ENCODE assay signal across 11 cellular contexts in genomic region chrX:41350150-41350975, GRCh38. TPM values are rescaled to one million over a fixed set of nuclear protein-coding genes. Genes with fewer than 3 reads are reported as not detected.
DNase-seq lines count a peak whose midpoint lies in the region; FAIRE-seq and TF ChIP-seq lines count a peak whose summit lies in the region.
"Had no signal": no experiment of that assay in that cellular context is flagged by ENCODE, and none has a peak within 500 bp of the region (broad histone marks: within the 10 kb centered on the region; RNA-seq: fewer than 3 reads in every experiment).

No MANE protein-coding gene starts in this region.

- CTCF ChIA-PET in endothelial cell of umbilical vein (lab: Charles Lee), result no interaction called here

- peaks cover 64% of the 10 kb centered on the region for H3K36me3 Mint-ChIP-seq in activated T-cell treated with anti-CD3 and anti-CD28 coated beads, Interleukin-2, amount 50 U/mL, for 24 hours (ENCODE audit: low read depth)
- peaks cover 16% of the 10 kb centered on the region for H3K36me3 Mint-ChIP-seq in progenitor cell of endocrine pancreas (ENCODE audit: insufficient read depth)
- H3K36me3 Mint-ChIP-seq in endothelial cell (ENCODE audit: low read depth, unreplicated experiment), result peaks cover 13% of the 10 kb centered on the region

- H3K9ac ChIP-seq in endothelial cell of umbilical vein (replicated peaks; ENCODE audit: extremely low read depth, insufficient read depth, low read length), result no peak overlapping the region

- no peaks in the 10 kb centered on the region for H3K27me3 Mint-ChIP-seq in activated T-cell treated with anti-CD3 and anti-CD28 coated beads, Interleukin-2, amount 50 U/mL, for 24 hours
- H3K27me3 Mint-ChIP-seq in progenitor cell of endocrine pancreas, result no peaks in the 10 kb centered on the region
- H3K27me3 Mint-ChIP-seq in endothelial cell (ENCODE audit: unreplicated experiment), result peaks cover 3% of the 10 kb centered on the region
- H3K27me3 Mint-ChIP-seq: activated naive CD8-positive, alpha-beta T cell treated with anti-CD3 and anti-CD28 coated beads, Interleukin-2, amount 10 ng/mL, durations not matched to agents 7 days and 5 days; T-cell had no signal

- H3K4me1 Mint-ChIP-seq in activated T-cell treated with anti-CD3 and anti-CD28 coated beads, Interleukin-2, amount 50 U/mL, for 24 hours (ENCODE audit: low read depth), result peaks cover 71% of the 10 kb centered on the region
- H3K4me1 Mint-ChIP-seq in progenitor cell of endocrine pancreas (ENCODE audit: low read depth) (no peaks in the 10 kb centered on the region), endothelial cell (ENCODE audit: unreplicated experiment) (peaks cover 5% of the 10 kb centered on the region)

- intact Hi-C loops in endothelial cell of umbilical vein (cut with micrococcal nuclease), result loop anchor here (2.0 kb wide), 1 partner anchor 92 kb away; no protein-coding TSS in a partner anchor

- peaks cover 3% of the 10 kb centered on the region for H3K79me2 ChIP-seq in endothelial cell of umbilical vein (ENCODE audit: control insufficient read depth, insufficient read depth, low read length)

- DNase-seq in activated T-cell treated with anti-CD3 and anti-CD28 coated beads, Interleukin-2, amount 50 U/mL, for 24 hours, result no peak
- DNase-seq in activated T-cell treated with anti-CD3 and anti-CD28 coated beads, Interleukin-2, amount 50 U/mL, for 1 hour, result no peak
- DNase-seq in NAMALWA (ENCODE audit: low spot score) (peak; percentile 42), endothelial cell of umbilical vein (ENCODE audit: low read depth, low spot score) (peak; percentile 17), progenitor cell of endocrine pancreas (ENCODE audit: low spot score, unreplicated experiment) (no peak), endothelial cell (ENCODE audit: low spot score) (no peak), NCI-H226 (no peak), WERI-Rb-1 (no peak)
- DNase-seq: activated naive CD8-positive, alpha-beta T cell treated with anti-CD3 and anti-CD28 coated beads, Interleukin-2, amount 10 ng/mL, durations not matched to agents 7 days and 5 days; spleen had no signal

- no peaks in the 10 kb centered on the region for H3K9me1 ChIP-seq in endothelial cell of umbilical vein (replicated peaks; ENCODE audit: control insufficient read depth, extremely low read depth, insufficient read depth, low read length)

- H3K27me3 ChIP-seq in endothelial cell of umbilical vein (ENCODE audit: control insufficient read depth in 2 of 2, insufficient read depth in 2 of 2, low read length in 2 of 2), result no peaks in the 10 kb centered on the region
- H3K27me3 ChIP-seq in WERI-Rb-1 (ENCODE audit: insufficient read depth, low read depth, severe bottlenecking), result no peaks in the 10 kb centered on the region
- H3K27me3 ChIP-seq: spleen had no signal

- H3K36me3 ChIP-seq in endothelial cell of umbilical vein (ENCODE audit: control insufficient read depth in 2 of 2, extremely low read depth in 1 of 2, insufficient read depth in 2 of 2, low read length in 2 of 2), result peaks cover 8 to 12% of the 10 kb centered on the region in 2 experiments
- peaks cover 44% of the 10 kb centered on the region for H3K36me3 ChIP-seq in WERI-Rb-1

- POLR2A ChIA-PET in endothelial cell of umbilical vein (lab: Charles Lee), result interaction anchor here (0.7 to 0.9 kb wide), 2 partner anchors 10 to 1648 kb away, joined by 3 to 5 read pairs; no protein-coding TSS in a partner anchor

- no peak overlapping the region for H3K4me2 ChIP-seq in endothelial cell of umbilical vein (ENCODE audit: insufficient read depth, low read length)

- H3K27ac Mint-ChIP-seq in activated T-cell treated with anti-CD3 and anti-CD28 coated beads, Interleukin-2, amount 50 U/mL, for 24 hours, result peak overlapping the region; percentile 80
- H3K27ac Mint-ChIP-seq in progenitor cell of endocrine pancreas, result peak overlapping the region; percentile 51
- no peak overlapping the region for H3K27ac Mint-ChIP-seq in endothelial cell (ENCODE audit: unreplicated experiment)
- H3K27ac Mint-ChIP-seq: activated naive CD8-positive, alpha-beta T cell treated with anti-CD3 and anti-CD28 coated beads, Interleukin-2, amount 10 ng/mL, durations not matched to agents 7 days and 5 days had no signal

- H3K27ac ChIP-seq in endothelial cell of umbilical vein (ENCODE audit: insufficient read depth, low read depth, low read length) (no peak overlapping the region), WERI-Rb-1 (no peak overlapping the region)

- FAIRE-seq in endothelial cell of umbilical vein (lab: Jason Lieb, UNC), result no peak

- BruUV-seq in endothelial cell of umbilical vein (replicated peaks; lab: Mats Ljungman, UMichigan), result no TSS peak

- H3K4me3 Mint-ChIP-seq in activated T-cell treated with anti-CD3 and anti-CD28 coated beads, Interleukin-2, amount 50 U/mL, for 24 hours, result no peak overlapping the region
- H3K4me3 Mint-ChIP-seq in progenitor cell of endocrine pancreas (ENCODE audit: low read depth), result no peak overlapping the region
- no peak overlapping the region for H3K4me3 Mint-ChIP-seq in endothelial cell (ENCODE audit: unreplicated experiment)
- H3K4me3 Mint-ChIP-seq: activated naive CD8-positive, alpha-beta T cell treated with anti-CD3 and anti-CD28 coated beads, Interleukin-2, amount 10 ng/mL, durations not matched to agents 7 days and 5 days; T-cell had no signal

- no peak for TF ChIP-seq CTCF in endothelial cell of umbilical vein (IDR thresholded peaks at IDR 0.05; ENCODE audit: extremely low read depth in 1 of 2, insufficient read depth in 1 of 2, low read depth in 1 of 2, low read length in 2 of 2)
- TF ChIP-seq CTCF in progenitor cell of endocrine pancreas (IDR thresholded peaks at IDR 0.05; ENCODE audit: unreplicated experiment), result no peak
- TF ChIP-seq CTCF in endothelial cell (IDR thresholded peaks at IDR 0.05; ENCODE audit: unreplicated experiment), result no peak
- TF ChIP-seq CTCF in WERI-Rb-1 (IDR thresholded peaks at IDR 0.05; ENCODE audit: low read depth, low read length), result no peak

- TF ChIP-seq POLR2A in endothelial cell of umbilical vein (IDR thresholded peaks at IDR 0.05; ENCODE audit: low read depth, low read length), result peak; percentile 59

- peaks cover 5% of the 10 kb centered on the region for H3K4me1 ChIP-seq in endothelial cell of umbilical vein (ENCODE audit: control insufficient read depth, extremely low read depth, insufficient read depth, low read length)

- H3K9me3 Mint-ChIP-seq in activated T-cell treated with anti-CD3 and anti-CD28 coated beads, Interleukin-2, amount 50 U/mL, for 24 hours, result no peaks in the 10 kb centered on the region
- peaks cover 13% of the 10 kb centered on the region for H3K9me3 Mint-ChIP-seq in progenitor cell of endocrine pancreas (ENCODE audit: low read depth)
- no peaks in the 10 kb centered on the region for H3K9me3 Mint-ChIP-seq in endothelial cell (ENCODE audit: unreplicated experiment)
- H3K9me3 Mint-ChIP-seq: activated naive CD8-positive, alpha-beta T cell treated with anti-CD3 and anti-CD28 coated beads, Interleukin-2, amount 10 ng/mL, durations not matched to agents 7 days and 5 days; T-cell had no signal

- dilution Hi-C loops in endothelial cell of umbilical vein (cut with MboI; ENCODE audit: extremely low pct_ligation_motif_present, low sequenced_read_pairs), result no loop called here

- no peak overlapping the region for H2AFZ ChIP-seq in endothelial cell of umbilical vein (ENCODE audit: low read depth, low read length)

- no peaks in the 10 kb centered on the region for H4K20me1 ChIP-seq in endothelial cell of umbilical vein (replicated peaks; ENCODE audit: control insufficient read depth, extremely low read depth, insufficient read depth, low read length)

- H3K4me3 ChIP-seq in endothelial cell of umbilical vein (replicated peaks in 1 of 3; ENCODE audit: insufficient read depth in 1 of 3, low read depth in 1 of 3, low read length in 3 of 3), result no peak overlapping the region
- no peak overlapping the region for H3K4me3 ChIP-seq in WERI-Rb-1 (ENCODE audit: low read depth, low read length)
- H3K4me3 ChIP-seq: spleen had no signal

- no peaks in the 10 kb centered on the region for H3K9me3 ChIP-seq in endothelial cell of umbilical vein (replicated peaks; ENCODE audit: control insufficient read depth, insufficient read depth, low read length)
- no peaks in the 10 kb centered on the region for H3K9me3 ChIP-seq in WERI-Rb-1 (ENCODE audit: severe bottlenecking)
- H3K9me3 ChIP-seq: spleen had no signal

TF ChIP-seq in endothelial cell of umbilical vein, 7 proteins besides CTCF, POLR2A, EP300 and RAD21:
- TF ChIP-seq FOS (IDR thresholded peaks at IDR 0.05; ENCODE audit: borderline replicate concordance, insufficient read depth, low read length) (peak; percentile 52), JUN (IDR thresholded peaks at IDR 0.05; ENCODE audit: borderline replicate concordance, insufficient read depth, insufficient read length, low read depth) (peak; percentile 34), MYC (IDR thresholded peaks at IDR 0.05; ENCODE audit: low read depth, low read length) (no peak)

RNA-seq across cellular contexts. Expression of gene DDX3X, which starts 16.4 kb away (rescaled TPM):
- total RNA-seq in endothelial cell of umbilical vein, result 300 and 304 TPM in 2 replicates
- 28.7 and 48.5 TPM in 2 replicates for polyA plus RNA-seq in endothelial cell of umbilical vein
- polyA plus RNA-seq in endothelial cell of umbilical vein (2011; cell fraction: cytosol; rRNA removed), result 49.3 and 50.0 TPM in 2 replicates
- polyA plus RNA-seq in endothelial cell of umbilical vein (2011; cell fraction: nucleus; rRNA removed), result 128 and 131 TPM in 2 replicates
- 171 and 238 TPM in 2 replicates for polyA plus RNA-seq in endothelial cell of umbilical vein (2012)
- polyA minus RNA-seq in endothelial cell of umbilical vein, result 158 and 184 TPM in 2 replicates
- 175 TPM for polyA minus RNA-seq in endothelial cell of umbilical vein (2011; cell fraction: cytosol; rRNA and poly(A)+ RNA removed)
- polyA minus RNA-seq in endothelial cell of umbilical vein (2011; cell fraction: nucleus; rRNA and poly(A)+ RNA removed), result 207 and 245 TPM in 2 replicates
- total RNA-seq in progenitor cell of endocrine pancreas, result 308 and 338 TPM in 2 replicates
- total RNA-seq in endothelial cell (ENCODE audit: unreplicated experiment), result 265 TPM

Comparison
In these comparisons a context has a peak if more than half of its experiments do, and no peak if none do; other contexts are left out.
1. DNase-seq: peak in NAMALWA (single experiment) and endothelial cell of umbilical vein (single experiment); none in activated T-cell treated with anti-CD3 and anti-CD28 coated beads, Interleukin-2, amount 50 U/mL, for 24 hours (single experiment), activated T-cell treated with anti-CD3 and anti-CD28 coated beads, Interleukin-2, amount 50 U/mL, for 1 hour (single experiment), progenitor cell of endocrine pancreas (single experiment), endothelial cell (single experiment), NCI-H226 (single experiment) and WERI-Rb-1 (single experiment).